Comparison of ENCODE assay signal across 11 cellular contexts in genomic region chrX:39519213-39519544, GRCh38.
DNase-seq lines count a peak whose midpoint lies in the region; ATAC-seq and TF ChIP-seq lines count a peak whose summit lies in the region.
"Had no signal": no experiment of that assay in that cellular context is flagged by ENCODE, and none has a peak within 500 bp of the region (broad histone marks: within the 10 kb centered on the region; RNA-seq: fewer than 3 reads in every experiment).

No MANE protein-coding gene starts in this region.

- H3K27me3 ChIP-seq in fibroblast of lung (ENCODE audit: control insufficient read depth, insufficient read depth, low read length), result peaks cover 10% of the 10 kb centered on the region

- TF ChIP-seq CTCF in fibroblast of lung (conservative IDR thresholded peaks at IDR 0.05 in 1 of 2, IDR thresholded peaks at IDR 0.05 in 1 of 2; ENCODE audit: low read depth in 1 of 2, low read length in 2 of 2) (no peak), chondrocyte (IDR thresholded peaks at IDR 0.05) (no peak)

- no peak overlapping the region for H3K4me3 Mint-ChIP-seq in chondrocyte (ENCODE audit: unreplicated experiment)
- H3K4me3 Mint-ChIP-seq in activated T-cell treated with anti-CD3 and anti-CD28 coated beads, Interleukin-2, amount 50 U/mL, for 4 hours, result no peak overlapping the region

- H3K36me3 ChIP-seq in fibroblast of lung (ENCODE audit: control insufficient read depth, insufficient read depth, low read length), result no peaks in the 10 kb centered on the region

- H3K27ac Mint-ChIP-seq in chondrocyte (ENCODE audit: unreplicated experiment), result no peak overlapping the region

- no peaks in the 10 kb centered on the region for H3K4me1 ChIP-seq in fibroblast of lung (ENCODE audit: control insufficient read depth, extremely low read depth, insufficient read depth, low read length)

- H3K27me3 Mint-ChIP-seq in chondrocyte (ENCODE audit: low read depth), result no peaks in the 10 kb centered on the region
- no peaks in the 10 kb centered on the region for H3K27me3 Mint-ChIP-seq in activated T-cell treated with anti-CD3 and anti-CD28 coated beads, Interleukin-2, amount 50 U/mL, for 4 hours (ENCODE audit: low read depth)

- ATAC-seq in GM18858 (IDR thresholded peaks at IDR 0.05; ENCODE audit: unreplicated experiment) (no peak), GM18520 (IDR thresholded peaks at IDR 0.05; ENCODE audit: unreplicated experiment) (no peak)
- no peak for ATAC-seq in activated T-cell treated with anti-CD3 and anti-CD28 coated beads, Interleukin-2, amount 50 U/mL, for 4 hours

- DNase-seq in G401 (ENCODE audit: low spot score), result peak; percentile 51
- DNase-seq in NCI-H345 (lab: John Stamatoyannopoulos, UW), result peak; percentile 61
- peak; percentile 43 to 56 for DNase-seq in fibroblast of lung (ENCODE audit: low read depth in 2 of 2)
- DNase-seq in pons (ENCODE audit: low spot score), result peak; percentile 3
- no peak for DNase-seq in chondrocyte (ENCODE audit: low spot score)
- DNase-seq in activated T-cell treated with anti-CD3 and anti-CD28 coated beads, Interleukin-2, amount 50 U/mL, for 4 hours, result no peak
- DNase-seq: activated CD4-positive, alpha-beta T cell treated with anti-CD3 and anti-CD28 coated beads, Interleukin-2, amount 50 U/mL, for 4 hours; hippocampal formation; PC-9 had no signal

- no peaks in the 10 kb centered on the region for H3K36me3 Mint-ChIP-seq in chondrocyte (ENCODE audit: low read depth)
- no peaks in the 10 kb centered on the region for H3K36me3 Mint-ChIP-seq in activated T-cell treated with anti-CD3 and anti-CD28 coated beads, Interleukin-2, amount 50 U/mL, for 4 hours (ENCODE audit: insufficient read depth)

- no peak overlapping the region for H3K9ac ChIP-seq in fibroblast of lung (ENCODE audit: insufficient read depth, low read length)

- H3K27ac ChIP-seq in fibroblast of lung (ENCODE audit: insufficient read depth, low read length), result no peak overlapping the region
- H3K27ac ChIP-seq: PC-9 had no signal

- H3K4me2 ChIP-seq in fibroblast of lung (ENCODE audit: extremely low read depth, insufficient read depth, low read length), result no peak overlapping the region
- H3K4me2 ChIP-seq: PC-9 had no signal

- peaks cover 23% of the 10 kb centered on the region for H3K4me1 Mint-ChIP-seq in chondrocyte (ENCODE audit: low read depth)
- H3K4me1 Mint-ChIP-seq in activated T-cell treated with anti-CD3 and anti-CD28 coated beads, Interleukin-2, amount 50 U/mL, for 4 hours (ENCODE audit: low read depth), result no peaks in the 10 kb centered on the region

- H3K9me3 Mint-ChIP-seq in chondrocyte (ENCODE audit: low read depth), result peaks cover 20% of the 10 kb centered on the region
- no peaks in the 10 kb centered on the region for H3K9me3 Mint-ChIP-seq in activated T-cell treated with anti-CD3 and anti-CD28 coated beads, Interleukin-2, amount 50 U/mL, for 4 hours

- no peaks in the 10 kb centered on the region for H4K20me1 ChIP-seq in fibroblast of lung (ENCODE audit: control insufficient read depth, extremely low read depth, insufficient read depth, low read length)

- H2AFZ ChIP-seq in fibroblast of lung (ENCODE audit: low read length), result no peak overlapping the region
- H2AFZ ChIP-seq: PC-9 had no signal

- H3K4me3 ChIP-seq in fibroblast of lung (replicated peaks in 1 of 4; ENCODE audit: control extremely low read depth in 1 of 4, insufficient read depth in 1 of 4, low read depth in 3 of 4, low read length in 4 of 4), result no peak overlapping the region
- H3K4me3 ChIP-seq: PC-9 had no signal

- in situ Hi-C loops in G401 (cut with HindIII; ENCODE audit: low sequenced_read_pairs), result no loop called here

- no peaks in the 10 kb centered on the region for H3K9me3 ChIP-seq in fibroblast of lung (ENCODE audit: control insufficient read depth, insufficient read depth, low read depth, low read length)

- no peaks in the 10 kb centered on the region for H3K79me2 ChIP-seq in fibroblast of lung (ENCODE audit: control insufficient read depth, insufficient read depth, low read length)

Comparison
In these comparisons a context has a peak if more than half of its experiments do, and no peak if none do; other contexts are left out.
1. DNase-seq: peak in G401 (single experiment), NCI-H345 (single experiment), fibroblast of lung (2 of 2) and pons (single experiment); none in chondrocyte (single experiment) and activated T-cell treated with anti-CD3 and anti-CD28 coated beads, Interleukin-2, amount 50 U/mL, for 4 hours (single experiment).